Comparison of ENCODE assay signal across 7 cellular contexts in genomic region chr3:186617038-186617934, GRCh38. TPM values are rescaled to one million over a fixed set of nuclear protein-coding genes. Genes with fewer than 3 reads are reported as not detected.
A peak's percentile ranks its signal among the peaks of the same experiment; 100 is the strongest.
DNase-seq lines count a peak whose midpoint lies in the region; ATAC-seq and TF ChIP-seq lines count a peak whose summit lies in the region.

No MANE protein-coding gene starts in this region.

- peaks cover 45% of the 10 kb centered on the region for H3K27me3 Mint-ChIP-seq in T-helper 1 cell treated with Interleukin-12 subunit alpha and Interleukin-12 subunit beta and Interleukin-4 antibody, amounts not matched to agents 30 μg/mL and 1 μg/mL, for 36 hours (ENCODE audit: low read depth)

- H3K4me3 ChIP-seq in retinal pigment epithelial cell (ENCODE audit: low read length): peak overlapping the region; percentile 27

- intact Hi-C loops in left ventricle myocardium superior (cut with micrococcal nuclease): loop anchor here (5.0 to 10.0 kb wide), 2 partner anchors 135 to 208 kb away; no protein-coding TSS in a partner anchor

- TF ChIP-seq CTCF in retinal pigment epithelial cell (conservative IDR thresholded peaks at IDR 0.05; ENCODE audit: low read depth, low read length): peak; percentile 97

- no peaks in the 10 kb centered on the region for H3K36me3 Mint-ChIP-seq in T-helper 1 cell treated with Interleukin-12 subunit alpha and Interleukin-12 subunit beta and Interleukin-4 antibody, amounts not matched to agents 30 μg/mL and 1 μg/mL, for 36 hours (ENCODE audit: low read depth)

- H3K4me3 Mint-ChIP-seq in T-helper 1 cell treated with Interleukin-12 subunit alpha and Interleukin-12 subunit beta and Interleukin-4 antibody, amounts not matched to agents 30 μg/mL and 1 μg/mL, for 36 hours: peak overlapping the region; percentile 70

- peaks cover 12% of the 10 kb centered on the region for H3K4me1 Mint-ChIP-seq in T-helper 1 cell treated with Interleukin-12 subunit alpha and Interleukin-12 subunit beta and Interleukin-4 antibody, amounts not matched to agents 30 μg/mL and 1 μg/mL, for 36 hours (ENCODE audit: low read depth)

- no peaks in the 10 kb centered on the region for H3K9me3 Mint-ChIP-seq in T-helper 1 cell treated with Interleukin-12 subunit alpha and Interleukin-12 subunit beta and Interleukin-4 antibody, amounts not matched to agents 30 μg/mL and 1 μg/mL, for 36 hours

- DNase-seq in NCI-H1436 treated with DMSO at 0.1 percent for 48 hours (lab: John Stamatoyannopoulos, UW): peak; percentile 69
- peak; percentile 96 for DNase-seq in amniotic epithelial cell (ENCODE audit: low read depth)
- peak; percentile 87 for DNase-seq in left ventricle myocardium superior
- peak; percentile 86 for DNase-seq in retinal pigment epithelial cell (ENCODE audit: low read depth)

- ATAC-seq in GM18498 (IDR thresholded peaks at IDR 0.05; ENCODE audit: unreplicated experiment) (peak; percentile 95), HG02885 (IDR thresholded peaks at IDR 0.05; ENCODE audit: poor library complexity, unreplicated experiment) (peak; percentile 94), left ventricle myocardium superior (peak; percentile 96)

- H3K27ac Mint-ChIP-seq in T-helper 1 cell treated with Interleukin-12 subunit alpha and Interleukin-12 subunit beta and Interleukin-4 antibody, amounts not matched to agents 30 μg/mL and 1 μg/mL, for 36 hours: no peak overlapping the region

RNA-seq across cellular contexts. Expression of gene AHSG, which starts 4.4 kb away (rescaled TPM):
- not detected for total RNA-seq in left ventricle myocardium superior

RNA-seq across cellular contexts. Expression of gene FETUB, which starts 22.9 kb away (rescaled TPM):
- not detected for total RNA-seq in left ventricle myocardium superior

RNA-seq across cellular contexts. Expression of gene DNAJB11, which starts 46.8 kb away (rescaled TPM):
- 23.6 TPM for total RNA-seq in left ventricle myocardium superior

RNA-seq across cellular contexts. Expression of gene HRG, which starts 48.5 kb away (rescaled TPM):
- total RNA-seq in left ventricle myocardium superior: not detected

RNA-seq across cellular contexts. Expression of gene TBCCD1, which starts 50.1 kb away (rescaled TPM):
- 7.1 TPM for total RNA-seq in left ventricle myocardium superior

Comparison
In these comparisons a context has a peak if more than half of its experiments do, and no peak if none do; other contexts are left out.
1. Peak in every context shown above with its lines: DNase-seq, ATAC-seq and H3K4me3 ChIP-seq.